ENCODE assay signal across 1 cellular context in genomic region chr13:44449999-44450821, GRCh38.
TF ChIP-seq lines count a peak whose summit lies in the region.

No MANE protein-coding gene starts in this region.

TF ChIP-seq in GM23338, 12 proteins besides CTCF, POLR2A, EP300 and RAD21 (continued from another document):
- TF ChIP-seq REST (IDR thresholded peaks at IDR 0.05; ENCODE audit: unreplicated experiment) (no peak), ZNF114 (CRISPR knock-in tag; IDR thresholded peaks at IDR 0.05) (no peak), CREB1 (CRISPR knock-in tag; IDR thresholded peaks at IDR 0.05; ENCODE audit: low read depth) (no peak), EZH2phosphoT487 (IDR thresholded peaks at IDR 0.05; ENCODE audit: unreplicated experiment) (no peak), EZH2 (IDR thresholded peaks at IDR 0.05; ENCODE audit: low read depth, unreplicated experiment) (no peak), JUNB (IDR thresholded peaks at IDR 0.05; ENCODE audit: unreplicated experiment) (no peak), NANOG (IDR thresholded peaks at IDR 0.05; ENCODE audit: borderline replicate concordance) (no peak)
